In the genomic region with DNA sequence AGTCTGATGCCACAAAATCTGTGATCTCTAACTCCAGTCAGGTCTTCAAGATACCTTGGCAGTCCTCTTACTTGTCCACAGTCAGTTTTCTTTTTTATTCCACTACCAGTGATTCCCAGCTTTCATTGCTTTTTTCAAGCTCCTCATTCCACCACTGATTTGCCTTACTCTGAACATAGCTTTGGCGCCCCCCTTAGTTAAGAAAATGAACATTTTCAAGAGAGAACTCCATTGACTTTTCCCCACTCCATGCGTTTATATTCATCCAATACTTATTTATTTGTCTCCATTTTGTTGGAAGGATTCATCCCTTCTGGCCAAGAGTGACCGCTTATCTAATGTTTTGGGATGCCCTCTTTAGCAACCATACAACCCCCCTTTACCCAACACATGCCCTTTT, we compare ENCODE assay signal across 2 cellular contexts.
TF ChIP-seq lines count a peak whose summit lies in the region.

No MANE protein-coding gene starts in this region.

TF ChIP-seq in IMR-90, 13 proteins besides CTCF, POLR2A, EP300 and RAD21:
- TF ChIP-seq, protein P1, sequence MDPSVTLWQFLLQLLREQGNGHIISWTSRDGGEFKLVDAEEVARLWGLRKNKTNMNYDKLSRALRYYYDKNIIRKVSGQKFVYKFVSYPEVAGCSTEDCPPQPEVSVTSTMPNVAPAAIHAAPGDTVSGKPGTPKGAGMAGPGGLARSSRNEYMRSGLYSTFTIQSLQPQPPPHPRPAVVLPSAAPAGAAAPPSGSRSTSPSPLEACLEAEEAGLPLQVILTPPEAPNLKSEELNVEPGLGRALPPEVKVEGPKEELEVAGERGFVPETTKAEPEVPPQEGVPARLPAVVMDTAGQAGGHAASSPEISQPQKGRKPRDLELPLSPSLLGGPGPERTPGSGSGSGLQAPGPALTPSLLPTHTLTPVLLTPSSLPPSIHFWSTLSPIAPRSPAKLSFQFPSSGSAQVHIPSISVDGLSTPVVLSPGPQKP (IDR thresholded peaks at IDR 0.05; ENCODE audit: borderline replicate concordance, low read depth, low read length): no peak
- TF ChIP-seq SMC3 (IDR thresholded peaks at IDR 0.05; ENCODE audit: low read depth, low read length) (peak; percentile 41), CHD1 (IDR thresholded peaks at IDR 0.05; ENCODE audit: low read depth, low read length) (no peak)

TF ChIP-seq in liver, 16 proteins besides CTCF, POLR2A, EP300 and RAD21 (continued from another document):
- TF ChIP-seq EGR1 (IDR thresholded peaks at IDR 0.05; ENCODE audit: low read depth in 2 of 2) (no peak), GABPA (IDR thresholded peaks at IDR 0.05 in 1 of 2, conservative IDR thresholded peaks at IDR 0.05 in 1 of 2) (no peak), NR2F2 (IDR thresholded peaks at IDR 0.05) (no peak), HNF4G (IDR thresholded peaks at IDR 0.05) (no peak), JUND (IDR thresholded peaks at IDR 0.05) (no peak), FOXA1 (IDR thresholded peaks at IDR 0.05) (no peak), REST (IDR thresholded peaks at IDR 0.05) (no peak), ZBTB33 (IDR thresholded peaks at IDR 0.05) (no peak), RXRA (IDR thresholded peaks at IDR 0.05) (no peak), TAF1 (conservative IDR thresholded peaks at IDR 0.05) (no peak)
- TF ChIP-seq, protein P2, sequence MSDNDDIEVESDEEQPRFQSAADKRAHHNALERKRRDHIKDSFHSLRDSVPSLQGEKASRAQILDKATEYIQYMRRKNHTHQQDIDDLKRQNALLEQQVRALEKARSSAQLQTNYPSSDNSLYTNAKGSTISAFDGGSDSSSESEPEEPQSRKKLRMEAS (IDR thresholded peaks at IDR 0.05): no peak
